Comparison of ENCODE assay signal across 8 cellular contexts in genomic region chr21:9362309-9362708, GRCh38.
DNase-seq lines count a peak whose midpoint lies in the region; ATAC-seq and TF ChIP-seq lines count a peak whose summit lies in the region.
"Not testable (repeated sequence)": the region's sequence is repeated elsewhere in the genome, so short reads cannot be mapped to it uniquely, and the experiment has no call there.

No MANE protein-coding gene starts in this region.

- not testable (repeated sequence) for H3K4me3 Mint-ChIP-seq in osteocyte (ENCODE audit: unreplicated experiment)

- H3K36me3 ChIP-seq in heart left ventricle, left lung, sigmoid colon: not testable (repeated sequence)

- not testable (repeated sequence) for TF ChIP-seq POLR2A in heart left ventricle (IDR thresholded peaks at IDR 0.05); sigmoid colon (IDR thresholded peaks at IDR 0.05)

- H3K4me1 ChIP-seq in heart left ventricle, left lung, sigmoid colon: not testable (repeated sequence)

- not testable (repeated sequence) for H3K9me3 ChIP-seq in heart left ventricle, left lung, sigmoid colon

- H3K27me3 Mint-ChIP-seq in osteocyte (ENCODE audit: unreplicated experiment) = not testable (repeated sequence)

- intact Hi-C loops in heart left ventricle (cut with DNase I); left lung (cut with DNase I); sigmoid colon (cut with DNase I): not testable (repeated sequence)

- not testable (repeated sequence) for TF ChIP-seq EP300 in sigmoid colon (IDR thresholded peaks at IDR 0.05)

- not testable (repeated sequence) for H3K4me3 ChIP-seq in heart left ventricle, left lung, sigmoid colon

- not testable (repeated sequence) for H3K27me3 ChIP-seq in heart left ventricle, left lung, sigmoid colon

- not testable (repeated sequence) for H3K27ac Mint-ChIP-seq in osteocyte (ENCODE audit: unreplicated experiment)

- not testable (repeated sequence) for TF ChIP-seq CTCF in heart left ventricle (IDR thresholded peaks at IDR 0.05); left lung (IDR thresholded peaks at IDR 0.05); osteocyte (IDR thresholded peaks at IDR 0.05); sigmoid colon (IDR thresholded peaks at IDR 0.05)

- 79 to 87% (median 80%) methylated on average over 4 to 7 of the region's 7 CpGs for WGBS in heart left ventricle, 4 donors
- 83 to 85% methylated on average over 7 of the region's 7 CpGs for WGBS in sigmoid colon, 2 donors

- in situ Hi-C loops in SK-MEL-5 (cut with HindIII; ENCODE audit: low pct_unique_long_range_greater_than_20kb, low sequenced_read_pairs) = not testable (repeated sequence)

- ATAC-seq in heart left ventricle, left lung: not testable (repeated sequence)

- H3K9me3 Mint-ChIP-seq in osteocyte (ENCODE audit: unreplicated experiment) = not testable (repeated sequence)

- not testable (repeated sequence) for H3K4me1 Mint-ChIP-seq in osteocyte (ENCODE audit: unreplicated experiment)

- DNase-seq in SK-MEL-5 (ENCODE audit: low read depth, low spot score) = peak; percentile 0
- peak; percentile 3 for DNase-seq in activated gamma-delta T cell treated with Interleukin-2 at 50 U/mL for 16 hours
- DNase-seq in dedifferentiated amniotic fluid mesenchymal stem cell (ENCODE audit: extremely low spot score) = peak; percentile 4
- DNase-seq in heart left ventricle = peak in 4 of 5 donors; percentile 6 to 61 (median 16)
- DNase-seq in left lung = peak; percentile 28 to 65
- DNase-seq in osteocyte (ENCODE audit: extremely low spot score, unreplicated experiment) = peak; percentile 84
- peak; percentile 64 for DNase-seq in sigmoid colon
- peak; percentile 43 for DNase-seq in ureter (ENCODE audit: low spot score)

- not testable (repeated sequence) for H3K36me3 Mint-ChIP-seq in osteocyte (ENCODE audit: unreplicated experiment)

- H3K27ac ChIP-seq in heart left ventricle, left lung, sigmoid colon: not testable (repeated sequence)

Comparison
In these comparisons a context has a peak if more than half of its experiments do, and no peak if none do; other contexts are left out.
1. DNase-seq: peak in every context shown above with its lines; median percentile 84 in osteocyte; 64 in sigmoid colon; 46 in left lung; 43 in ureter; 16 in heart left ventricle; 4 in dedifferentiated amniotic fluid mesenchymal stem cell; 3 in activated gamma-delta T cell treated with Interleukin-2 at 50 U/mL for 16 hours; 0 in SK-MEL-5.